ENCODE assay signal across 13 cellular contexts in the genomic region with DNA sequence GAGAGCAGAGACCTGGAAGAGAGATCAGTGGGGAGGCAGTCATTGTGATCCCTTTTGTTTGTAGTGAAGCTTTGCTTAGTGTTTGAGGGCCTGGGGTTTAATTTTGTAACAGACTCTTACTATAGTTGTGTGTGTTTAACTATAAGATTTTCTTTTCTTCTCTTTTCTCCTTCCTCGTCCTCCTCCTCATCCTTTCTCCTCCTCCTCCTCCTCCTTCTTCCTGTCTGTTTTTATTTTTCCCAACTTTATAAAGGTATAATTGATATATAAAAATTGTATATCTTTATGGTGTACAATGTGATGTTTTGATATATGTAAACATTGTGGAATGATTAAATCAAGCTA.
A peak's percentile ranks its signal among the peaks of the same experiment; 100 is the strongest.
DNase-seq lines count a peak whose midpoint lies in the region; ATAC-seq, FAIRE-seq and TF ChIP-seq lines count a peak whose summit lies in the region.
"Had no signal": no experiment of that assay in that cellular context is flagged by ENCODE, and none has a peak within 500 bp of the region (broad histone marks: within the 10 kb centered on the region; RNA-seq: fewer than 3 reads in every experiment).

No MANE protein-coding gene starts in this region.

- H3K4me2 ChIP-seq in HepG2 (ENCODE audit: low read depth, low read length) (peak overlapping the region; percentile 62), smooth muscle cell (no peak overlapping the region)

- no peak for DNase-seq in MCF 10A (ENCODE audit: unreplicated experiment)
- no peak for DNase-seq in HepG2 (ENCODE audit: low spot score)
- no peak for DNase-seq in smooth muscle cell (lab: John Stamatoyannopoulos, UW; ENCODE audit: unreplicated experiment)
- no peak for DNase-seq in 8988T
- no peak for DNase-seq in H7
- DNase-seq: activated CD4-positive, alpha-beta T cell treated with anti-CD3 and anti-CD28 coated beads for 48 hours; cerebellar nuclear complex had no signal

- no peak overlapping the region for H3K4me3 ChIP-seq in HEK293 (ENCODE audit: low read depth, low read length)
- H3K4me3 ChIP-seq in HepG2 (replicated peaks in 1 of 3; ENCODE audit: insufficient read depth in 1 of 3, low read depth in 2 of 3, low read length in 3 of 3) = peak overlapping the region in 1 of 3 experiments; percentile 24; a peak in 1 of 6 replicates
- no peak overlapping the region for H3K4me3 ChIP-seq in smooth muscle cell
- no peak overlapping the region for H3K4me3 ChIP-seq in H7 (ENCODE audit: insufficient read depth, low read depth, low read length)

- H3K27me3 Mint-ChIP-seq in MCF 10A (ENCODE audit: insufficient read depth, unreplicated experiment) = no peaks in the 10 kb centered on the region

- H2AFZ ChIP-seq in HepG2 (ENCODE audit: low read length) = no peak overlapping the region
- H2AFZ ChIP-seq in smooth muscle cell (ENCODE audit: low read depth) = no peak overlapping the region

- TF ChIP-seq CTCF in HEK293 (tag by site-specific recombination; IDR thresholded peaks at IDR 0.05) (no peak), MCF 10A (IDR thresholded peaks at IDR 0.05; ENCODE audit: unreplicated experiment) (no peak), HepG2 (CRISPR knock-in tag; IDR thresholded peaks at IDR 0.05) (no peak), smooth muscle cell (IDR thresholded peaks at IDR 0.05; ENCODE audit: borderline replicate concordance, insufficient read depth, poor library complexity, severe bottlenecking) (no peak)

- TF ChIP-seq EP300 in HepG2 (IDR thresholded peaks at IDR 0.05; ENCODE audit: low read depth in 2 of 2, low read length in 2 of 2) (no peak), HepG2 (CRISPR knock-in tag; IDR thresholded peaks at IDR 0.05; ENCODE audit: borderline replicate concordance) (no peak)

- peaks cover 3% of the 10 kb centered on the region for H3K79me2 ChIP-seq in HepG2 (ENCODE audit: insufficient read depth, low read length)
- peaks cover 82% of the 10 kb centered on the region for H3K79me2 ChIP-seq in smooth muscle cell (ENCODE audit: low read depth)

- H3K27ac ChIP-seq in HEK293 (ENCODE audit: extremely low read depth, low read depth, low read length) (no peak overlapping the region), HepG2 (ENCODE audit: extremely low read length, insufficient read depth, low read length) (peak overlapping the region; percentile 52), smooth muscle cell (ENCODE audit: low read depth) (peak overlapping the region; percentile 54)
- H3K27ac ChIP-seq: HL-60 had no signal

- H3K9me3 Mint-ChIP-seq in MCF 10A (ENCODE audit: unreplicated experiment) = no peaks in the 10 kb centered on the region
- H3K9me3 Mint-ChIP-seq: activated T-helper 2 cell treated with anti-CD3 and anti-CD28 coated beads, Interferon-gamma antibody, Interleukin-2, Interleukin-4, amounts not matched to agents 10 μg/mL and 5 μg/mL and 100 μg/mL, durations not matched to agents 14 hours and 24 hours and 36 hours had no signal

- no peak overlapping the region; the same call in 1 of the 2 replicates for H3K9ac ChIP-seq in HepG2 (ENCODE audit: insufficient read depth, low read depth, low read length)
- H3K9ac ChIP-seq in smooth muscle cell (ENCODE audit: low read depth) = no peak overlapping the region

- no peak for FAIRE-seq in HepG2 (lab: Jason Lieb, UNC)
- FAIRE-seq: GM19239 had no signal

- no TSS peak for BruUV-seq in MCF 10A (replicated peaks; lab: Mats Ljungman, UMichigan)
- BruUV-seq in HepG2 (replicated peaks; lab: Mats Ljungman, UMichigan) = no TSS peak

- no peaks in the 10 kb centered on the region for H4K20me1 ChIP-seq in HepG2 (ENCODE audit: insufficient read depth, low read length)
- peaks cover 96% of the 10 kb centered on the region for H4K20me1 ChIP-seq in smooth muscle cell (ENCODE audit: low read depth)

- no peak for TF ChIP-seq RAD21 in HepG2 (CRISPR knock-in tag; IDR thresholded peaks at IDR 0.05)

- peaks cover 51% of the 10 kb centered on the region for H3K4me1 Mint-ChIP-seq in MCF 10A (ENCODE audit: insufficient read depth, unreplicated experiment)

- in situ Hi-C loops in HepG2 (cut with HindIII; ENCODE audit: extremely low pct_ligation_motif_present, low pct_unique_long_range_greater_than_20kb) = no loop called here

- H3K27me3 ChIP-seq in HepG2 (ENCODE audit: control insufficient read depth in 1 of 2, insufficient read depth in 2 of 2, low read length in 2 of 2) (no peaks in the 10 kb centered on the region), smooth muscle cell (ENCODE audit: low read depth) (no peaks in the 10 kb centered on the region), H7 (ENCODE audit: control insufficient read depth, insufficient read depth, low read length) (no peaks in the 10 kb centered on the region)

- CTCF ChIA-PET in HEK293 (lab: Yijun Ruan, JAX) = interaction anchor here (0.9 to 4.5 kb wide), 9 partner anchors 13 to 128 kb away, joined by 3 to 56 read pairs (median 5); no protein-coding TSS in a partner anchor
- CTCF ChIA-PET in MCF 10A (lab: Yijun Ruan, JAX) = interaction anchor here (0.6 to 3.7 kb wide), 11 partner anchors 8 to 103 kb away, joined by 3 to 35 read pairs (median 4); partner anchors contain the start of gene MACF1
- CTCF ChIA-PET in HepG2 (lab: Yijun Ruan, JAX; ENCODE audit: low intra/inter-chr PET ratio, low total read pairs) = interaction anchor here (1.6 kb wide), 1 partner anchor 31 kb away, joined by 7 read pairs; no protein-coding TSS in a partner anchor

- peaks cover 8% of the 10 kb centered on the region for H3K36me3 Mint-ChIP-seq in MCF 10A (ENCODE audit: insufficient read depth, unreplicated experiment)

- WGBS in HepG2 (ENCODE audit: low lambda C conversion rate) = 74% methylated on average over 1 of the region's 1 CpG
- 67% methylated on average over 1 of the region's 1 CpG for WGBS in smooth muscle cell (ENCODE audit: low lambda C conversion rate)

- H3K36me3 ChIP-seq in HEK293 (ENCODE audit: control insufficient read depth in 2 of 2, insufficient read depth in 1 of 2, low read length in 2 of 2) (no peaks in the 10 kb centered on the region), HepG2 (replicated peaks in 1 of 2; ENCODE audit: control insufficient read depth in 1 of 2, insufficient read depth in 2 of 2, low read length in 2 of 2) (no peaks in the 10 kb centered on the region), smooth muscle cell (ENCODE audit: low read depth) (no peaks in the 10 kb centered on the region), H7 (replicated peaks; ENCODE audit: control insufficient read depth, insufficient read depth, low read length) (no peaks in the 10 kb centered on the region)

- H3F3A ChIP-seq in smooth muscle cell (ENCODE audit: low read depth) = no peaks in the 10 kb centered on the region

- H3K27ac Mint-ChIP-seq in MCF 10A (ENCODE audit: low read depth, unreplicated experiment) = peak overlapping the region; percentile 85
- H3K27ac Mint-ChIP-seq: activated T-helper 2 cell treated with anti-CD3 and anti-CD28 coated beads, Interferon-gamma antibody, Interleukin-2, Interleukin-4, amounts not matched to agents 10 μg/mL and 5 μg/mL and 100 μg/mL, durations not matched to agents 14 hours and 24 hours and 36 hours had no signal

- intact Hi-C loops in MCF 10A (cut with micrococcal nuclease) (loop anchor here (2.0 kb wide), 1 partner anchor 25 kb away; no protein-coding TSS in a partner anchor), HepG2 (cut with micrococcal nuclease; ENCODE audit: unreplicated experiment) (loop anchor here (2.0 kb wide), 2 partner anchors 17 to 27 kb away; no protein-coding TSS in a partner anchor)

- peak overlapping the region; percentile 10 for H3K4me3 Mint-ChIP-seq in MCF 10A (ENCODE audit: unreplicated experiment)

- TF ChIP-seq POLR2A in HepG2 (IDR thresholded peaks at IDR 0.05; ENCODE audit: insufficient read depth in 1 of 2, low read depth in 2 of 2, low read length in 2 of 2) = no peak

- no peaks in the 10 kb centered on the region for H3K9me3 ChIP-seq in HEK293 (ENCODE audit: control insufficient read depth, insufficient read depth, low read depth, low read length)
- no peaks in the 10 kb centered on the region for H3K9me3 ChIP-seq in HepG2 (ENCODE audit: low read length)
- no peaks in the 10 kb centered on the region for H3K9me3 ChIP-seq in smooth muscle cell (replicated peaks; ENCODE audit: low read depth)

- ATAC-seq in HepG2 (no peak), HG03460 (IDR thresholded peaks at IDR 0.05; ENCODE audit: unreplicated experiment) (no peak), GM18873 (IDR thresholded peaks at IDR 0.05; ENCODE audit: low FRiP score, unreplicated experiment) (no peak)

- H3K4me1 ChIP-seq in HEK293 (ENCODE audit: control insufficient read depth, insufficient read depth, low read length) (peaks cover 11% of the 10 kb centered on the region), HepG2 (ENCODE audit: insufficient read depth, low read length) (peaks cover 38% of the 10 kb centered on the region), smooth muscle cell (ENCODE audit: low read depth) (peaks cover 40% of the 10 kb centered on the region)

- POLR2A ChIA-PET in HEK293 (lab: Yijun Ruan, JAX) (interaction anchor here (1.3 to 1.7 kb wide), 3 partner anchors 8 to 59 kb away, joined by 3 to 7 read pairs (median 4); no protein-coding TSS in a partner anchor), MCF 10A (lab: Yijun Ruan, JAX) (interaction anchor here (0.6 to 15.4 kb wide), 12 partner anchors 8 to 125 kb away, joined by 3 to 427 read pairs (median 15); no protein-coding TSS in a partner anchor), HepG2 (lab: Yijun Ruan, JAX) (interaction anchor here (1.2 to 1.9 kb wide), 6 partner anchors 8 to 34 kb away, joined by 4 to 22 read pairs (median 9); no protein-coding TSS in a partner anchor)

TF ChIP-seq in HEK293, 187 proteins besides CTCF, POLR2A, EP300 and RAD21 (continues in another document):
- TF ChIP-seq PRDM1 (tag by site-specific recombination; IDR thresholded peaks at IDR 0.05) (0 out of 2 replicates have a peak, but pooled peaks have one; percentile 9), ZEB2 (tag by site-specific recombination; IDR thresholded peaks at IDR 0.05) (no peak)

TF ChIP-seq in HepG2, 621 proteins besides CTCF, POLR2A, EP300 and RAD21:
- TF ChIP-seq ZNF10 (CRISPR knock-in tag; IDR thresholded peaks at IDR 0.05; ENCODE audit: borderline replicate concordance, low read depth) (no peak), MXD3 (CRISPR knock-in tag; IDR thresholded peaks at IDR 0.05) (no peak), ZNF788 (CRISPR knock-in tag; IDR thresholded peaks at IDR 0.05; ENCODE audit: borderline replicate concordance) (peak; percentile 0; the same call in 1 of the 2 replicates), ZNF256 (CRISPR knock-in tag; conservative IDR thresholded peaks at IDR 0.05) (no peak), ZFYVE20 (CRISPR knock-in tag; IDR thresholded peaks at IDR 0.05; ENCODE audit: borderline replicate concordance, low read depth) (no peak)
TF ChIP-seq in HepG2: peak in this region for 1.

Comparison
In these comparisons a context has a peak if more than half of its experiments do, and no peak if none do; other contexts are left out.
1. Of the 63 proteins assayed by ChIP-seq in both HepG2 and HEK293: peak only in HepG2: none; only in HEK293: MZF1 and ZNF513; in both: none; in neither: 61.